ENCODE assay signal across 9 cellular contexts in genomic region chr5:139847790-139848507, GRCh38. TPM values are rescaled to one million over a fixed set of nuclear protein-coding genes. Genes with fewer than 3 reads are reported as not detected.
A peak's percentile ranks its signal among the peaks of the same experiment; 100 is the strongest.
DNase-seq lines count a peak whose midpoint lies in the region; ATAC-seq and TF ChIP-seq lines count a peak whose summit lies in the region.
"Had no signal": no experiment of that assay in that cellular context is flagged by ENCODE, and none has a peak within 500 bp of the region (broad histone marks: within the 10 kb centered on the region; RNA-seq: fewer than 3 reads in every experiment).

No MANE protein-coding gene starts in this region.

- H3K9me3 ChIP-seq in sigmoid colon: no peaks in the 10 kb centered on the region

- TF ChIP-seq CTCF in sigmoid colon (IDR thresholded peaks at IDR 0.05): no peak

- H3K36me3 ChIP-seq in sigmoid colon: peaks cover 0 to 13% (median 0%) of the 10 kb centered on the region in 4 donors

- DNase-seq in NCI-H1694 treated with DMSO at 0.1 percent for 48 hours (lab: John Stamatoyannopoulos, UW): peak; percentile 19
- no peak for DNase-seq in NCI-H1694 (lab: John Stamatoyannopoulos, UW)
- DNase-seq in T-helper 1 cell: peak; percentile 48 to 76 (median 60)
- peak in 40 of 56 donors; percentile 16 to 76 (median 54) for DNase-seq in amygdala (lab: John Stamatoyannopoulos, UW)
- peak in 40 of 51 donors; percentile 14 to 75 (median 57) for DNase-seq in hypothalamus (lab: John Stamatoyannopoulos, UW)
- DNase-seq in sigmoid colon: peak; percentile 78
- DNase-seq in AML-193 (lab: John Stamatoyannopoulos, UW): no peak

- WGBS in sigmoid colon, 2 donors: 1 to 3% methylated on average over 107 of the region's 107 CpGs

- no peak for TF ChIP-seq EP300 in sigmoid colon (IDR thresholded peaks at IDR 0.05)

- peak overlapping the region; percentile 34 to 78 (median 58) for H3K4me3 ChIP-seq in sigmoid colon

- no peak for TF ChIP-seq POLR2A in sigmoid colon (IDR thresholded peaks at IDR 0.05)

- intact Hi-C loops in sigmoid colon (cut with DNase I): loop anchor here (1.0 kb wide), 1 partner anchor 120 kb away; no protein-coding TSS in a partner anchor

- H3K4me1 ChIP-seq in sigmoid colon: peaks cover 0 to 21% (median 11%) of the 10 kb centered on the region in 4 donors

- ATAC-seq in HG03097 (IDR thresholded peaks at IDR 0.05; ENCODE audit: low FRiP score, unreplicated experiment): peak; percentile 61

- H3K27me3 ChIP-seq in sigmoid colon: peaks cover 0 to 9% (median 0%) of the 10 kb centered on the region in 3 donors

- peak overlapping the region; percentile 56 to 78 (median 61) for H3K27ac ChIP-seq in sigmoid colon
- H3K27ac ChIP-seq: C4-2B had no signal

RNA-seq across cellular contexts. Expression of gene PSD2, which starts 52.3 kb away (rescaled TPM):
- total RNA-seq in sigmoid colon: under 1 TPM in 2 of 4 donors, not detected in 2; under 0.01 to 0.28 TPM
- under 1 TPM in 1 of 3 donors, not detected in 2; 0.10 TPM for polyA plus RNA-seq in sigmoid colon

Comparison
In these comparisons a context has a peak if more than half of its experiments do, and no peak if none do; other contexts are left out.
1. DNase-seq: peak in NCI-H1694 treated with DMSO at 0.1 percent for 48 hours (single experiment), T-helper 1 cell (5 of 5), amygdala (40 of 56), hypothalamus (40 of 51) and sigmoid colon (single experiment); none in NCI-H1694 (single experiment) and AML-193 (0 of 2).